Comparison of ENCODE assay signal across 16 cellular contexts in genomic region chr14:34175574-34175973, GRCh38.
DNase-seq lines count a peak whose midpoint lies in the region; ATAC-seq, FAIRE-seq and TF ChIP-seq lines count a peak whose summit lies in the region.
"Had no signal": no experiment of that assay in that cellular context is flagged by ENCODE, and none has a peak within 500 bp of the region (broad histone marks: within the 10 kb centered on the region; RNA-seq: fewer than 3 reads in every experiment).

No MANE protein-coding gene starts in this region.

- peak overlapping the region; percentile 21 for H3K4me2 ChIP-seq in OCI-LY7 (ENCODE audit: low read length)

- in situ Hi-C loops in G401 (cut with HindIII; ENCODE audit: low sequenced_read_pairs), result no loop called here

- no peaks in the 10 kb centered on the region for H3K9me3 ChIP-seq in OCI-LY7 (ENCODE audit: low read length)
- H3K9me3 ChIP-seq in ascending aorta, result no peaks in the 10 kb centered on the region

- H3K36me3 ChIP-seq in OCI-LY7 (ENCODE audit: insufficient read depth, low read length), result no peaks in the 10 kb centered on the region
- no peaks in the 10 kb centered on the region for H3K36me3 ChIP-seq in ascending aorta

- no peak overlapping the region for H3K4me3 ChIP-seq in OCI-LY7 (ENCODE audit: low read depth, low read length, poor library complexity, severe bottlenecking)
- no peak overlapping the region for H3K4me3 ChIP-seq in ascending aorta
- H3K4me3 ChIP-seq: lung had no signal

- H3K27ac ChIP-seq in OCI-LY7 (ENCODE audit: low read depth, low read length, poor library complexity, severe bottlenecking) (peak overlapping the region; percentile 35), ascending aorta (no peak overlapping the region)

- peak; percentile 80 for FAIRE-seq in GM18507 (lab: Jason Lieb, UNC)

- TF ChIP-seq CTCF in OCI-LY7 (conservative IDR thresholded peaks at IDR 0.05; ENCODE audit: low read length), result no peak
- no peak for TF ChIP-seq CTCF in ascending aorta (IDR thresholded peaks at IDR 0.05)
- no peak for TF ChIP-seq CTCF in glutamatergic neuron (IDR thresholded peaks at IDR 0.05; ENCODE audit: partially characterized antibody, unreplicated experiment)

- H3K4me1 ChIP-seq in OCI-LY7 (ENCODE audit: insufficient read depth, low read length, poor library complexity, severe bottlenecking), result peaks cover 27% of the 10 kb centered on the region
- peaks cover 5 to 11% of the 10 kb centered on the region in 2 donors for H3K4me1 ChIP-seq in ascending aorta

- no peaks in the 10 kb centered on the region for H3K79me2 ChIP-seq in OCI-LY7 (ENCODE audit: insufficient read depth, low read depth, low read length)

- no peaks in the 10 kb centered on the region for H3K27me3 Mint-ChIP-seq in glutamatergic neuron (ENCODE audit: unreplicated experiment)
- H3K27me3 Mint-ChIP-seq: effector memory CD8-positive, alpha-beta T cell had no signal

- intact Hi-C loops in OCI-LY7 (cut with micrococcal nuclease; ENCODE audit: unreplicated experiment) (no loop called here), ascending aorta (cut with DNase I) (no loop called here)

- ATAC-seq in GM19463 (IDR thresholded peaks at IDR 0.05; ENCODE audit: unreplicated experiment), result peak; percentile 54
- peak; percentile 37 for ATAC-seq in HG02798 (IDR thresholded peaks at IDR 0.05; ENCODE audit: poor library complexity, unreplicated experiment)
- ATAC-seq: activated naive CD8-positive, alpha-beta T cell treated with anti-CD3 and anti-CD28 coated beads, Interleukin-2, amount 50 U/mL, for 24 hours; effector memory CD8-positive, alpha-beta T cell had no signal

- H3K36me3 Mint-ChIP-seq in glutamatergic neuron (ENCODE audit: unreplicated experiment), result no peaks in the 10 kb centered on the region

- H3K27me3 ChIP-seq in ascending aorta, result no peaks in the 10 kb centered on the region

- CTCF ChIA-PET in OCI-LY7 (lab: Charles Lee; ENCODE audit: unreplicated experiment), result no interaction called here

- DNase-seq in GM18507 (ENCODE audit: extremely low spot score, insufficient read length, low read depth), result no peak
- DNase-seq in OCI-LY7 (ENCODE audit: low spot score), result peak; percentile 37
- DNase-seq in ascending aorta (ENCODE audit: low spot score in 2 of 2), result no peak
- no peak for DNase-seq in G401 (ENCODE audit: low spot score)
- DNase-seq in glutamatergic neuron, result no peak
- DNase-seq in hepatic stellate cell (ENCODE audit: low spot score), result no peak
- DNase-seq: activated CD4-positive, alpha-beta T cell treated with anti-CD3 and anti-CD28 coated beads, Interleukin-2, amount 50 U/mL, for 48 hours; activated naive CD8-positive, alpha-beta T cell treated with anti-CD3 and anti-CD28 coated beads, Interleukin-2, amount 50 U/mL, for 24 hours; caudate nucleus; effector memory CD8-positive, alpha-beta T cell; NCI-H1092 had no signal

- no TSS peak for BruUV-seq in OCI-LY7 (replicated peaks; lab: Mats Ljungman, UMichigan)

- H3K9me3 Mint-ChIP-seq in glutamatergic neuron (ENCODE audit: unreplicated experiment), result no peaks in the 10 kb centered on the region
- H3K9me3 Mint-ChIP-seq: activated naive CD8-positive, alpha-beta T cell treated with anti-CD3 and anti-CD28 coated beads, Interleukin-2, amount 50 U/mL, for 24 hours; effector memory CD8-positive, alpha-beta T cell; nephron had no signal

- H4K20me1 ChIP-seq in OCI-LY7 (ENCODE audit: insufficient read depth, low read length), result no peaks in the 10 kb centered on the region

- no peak overlapping the region for H3K4me3 Mint-ChIP-seq in glutamatergic neuron (ENCODE audit: unreplicated experiment)
- H3K4me3 Mint-ChIP-seq: activated naive CD8-positive, alpha-beta T cell treated with anti-CD3 and anti-CD28 coated beads, Interleukin-2, amount 50 U/mL, for 24 hours; B cell; effector memory CD8-positive, alpha-beta T cell; nephron had no signal

- H3K27ac Mint-ChIP-seq in glutamatergic neuron (ENCODE audit: unreplicated experiment), result no peak overlapping the region
- H3K27ac Mint-ChIP-seq: activated naive CD8-positive, alpha-beta T cell treated with anti-CD3 and anti-CD28 coated beads, Interleukin-2, amount 50 U/mL, for 24 hours; B cell; effector memory CD8-positive, alpha-beta T cell; nephron had no signal

- POLR2A ChIA-PET in OCI-LY7 (lab: Charles Lee), result no interaction called here

- H3K4me1 Mint-ChIP-seq in glutamatergic neuron (ENCODE audit: low read depth, unreplicated experiment), result peaks cover 36% of the 10 kb centered on the region

- peak overlapping the region; percentile 74 for H2AFZ ChIP-seq in OCI-LY7 (ENCODE audit: low read length)

- no peaks in the 10 kb centered on the region for H3K9me2 ChIP-seq in OCI-LY7 (ENCODE audit: insufficient read depth, low read length)
